ENCODE assay signal across 24 cellular contexts in the genomic region with DNA sequence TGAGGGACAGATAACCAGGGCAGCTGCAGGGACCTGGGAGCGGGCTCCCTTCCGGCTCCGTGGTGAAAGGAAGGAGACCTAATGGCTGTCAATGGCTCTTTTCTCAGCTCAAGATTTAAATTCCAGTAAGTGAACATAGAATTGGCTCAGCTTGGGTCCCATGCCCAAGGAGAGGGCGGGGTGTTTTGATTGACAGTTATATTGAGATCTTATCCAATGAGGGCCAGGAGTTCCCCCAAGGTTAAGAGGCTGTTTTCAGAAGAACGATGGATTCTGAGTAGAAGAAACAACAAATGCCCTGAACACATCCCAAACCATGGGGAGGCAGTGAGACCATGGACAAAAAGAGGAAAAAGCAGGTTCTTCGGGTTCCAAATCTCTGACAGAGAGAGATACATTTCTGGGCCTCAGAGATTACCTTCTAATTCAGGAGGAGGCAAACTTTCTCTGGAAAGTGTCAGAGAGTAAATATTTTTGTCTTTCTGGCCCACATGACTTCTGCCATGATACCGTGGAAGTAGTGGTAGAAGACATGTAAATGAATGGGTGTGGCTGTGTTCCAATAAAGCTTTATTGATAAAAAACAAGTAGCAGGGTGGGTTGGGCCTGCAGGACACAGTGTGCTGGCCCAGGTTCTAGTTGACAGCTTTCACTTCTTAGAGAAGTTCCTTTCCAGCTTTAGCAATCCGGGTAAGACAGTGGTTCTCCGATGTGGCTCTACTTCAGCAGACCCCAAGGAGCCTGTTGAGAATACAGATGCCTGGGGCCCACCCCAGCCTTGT.
"Had no signal": no experiment of that assay in that cellular context is flagged by ENCODE, and none has a peak within 500 bp of the region (broad histone marks: within the 10 kb centered on the region; RNA-seq: fewer than 3 reads in every experiment).

No MANE protein-coding gene starts in this region.

- H3K4me3 ChIP-seq: esophagus muscularis mucosa, left ventricle myocardium inferior, lung, psoas muscle, spleen, tibial artery, upper lobe of right lung, vagina had no signal

- H3K27me3 ChIP-seq: esophagus muscularis mucosa, spleen, tibial artery, upper lobe of right lung, vagina had no signal

- H3K27ac Mint-ChIP-seq: naive B cell; stimulated activated memory B cell treated with anti-CD40 and anti-IgM and Interleukin-4, amounts not matched to agents 10 μg/mL and 1 μg/mL and 100 μg/mL, for 72 hours; stimulated activated naive CD8-positive, alpha-beta T cell treated with anti-CD3 and anti-CD28 coated beads, Interleukin-15, Interleukin-2, amounts not matched to agents 100 ng/mL and 50 ng/mL, for 24 hours had no signal

- ATAC-seq: psoas muscle; sciatic nerve; stimulated activated memory B cell treated with anti-CD40 and anti-IgM and Interleukin-4, amounts not matched to agents 10 μg/mL and 1 μg/mL and 100 μg/mL, for 72 hours; upper lobe of right lung had no signal

- H3K36me3 ChIP-seq: esophagus muscularis mucosa, left ventricle myocardium inferior, spleen, tibial artery, upper lobe of right lung, vagina had no signal

- H3K9me3 Mint-ChIP-seq: immature natural killer cell; naive B cell; neural crest cell; stimulated activated memory B cell treated with anti-CD40 and anti-IgM and Interleukin-4, amounts not matched to agents 10 μg/mL and 1 μg/mL and 100 μg/mL, for 72 hours; stimulated activated naive CD8-positive, alpha-beta T cell treated with anti-CD3 and anti-CD28 coated beads, Interleukin-15, Interleukin-2, amounts not matched to agents 100 ng/mL and 50 ng/mL, for 24 hours had no signal

- H3K4me1 ChIP-seq: psoas muscle had no signal

- FAIRE-seq: endometrium, keratinocyte had no signal

- H3K4me3 Mint-ChIP-seq: immature natural killer cell; naive B cell; neural crest cell; stimulated activated memory B cell treated with anti-CD40 and anti-IgM and Interleukin-4, amounts not matched to agents 10 μg/mL and 1 μg/mL and 100 μg/mL, for 72 hours; stimulated activated naive CD8-positive, alpha-beta T cell treated with anti-CD3 and anti-CD28 coated beads, Interleukin-15, Interleukin-2, amounts not matched to agents 100 ng/mL and 50 ng/mL, for 24 hours had no signal

- DNase-seq: effector memory CD4-positive, alpha-beta T cell; immature natural killer cell; left ventricle myocardium inferior; mesendoderm; naive B cell; occipital lobe; psoas muscle; retina; spleen; stimulated activated CD4-positive, alpha-beta T cell treated with anti-CD3 and anti-CD28 coated beads, Interleukin-15, amount 100 ng/mL, for 24 hours; stimulated activated CD4-positive, alpha-beta T cell treated with anti-CD3 and anti-CD28 coated beads, Interleukin-1b, Interleukin-23, amount 100 ng/mL, for 48 hours; stimulated activated CD4-positive, alpha-beta T cell treated with anti-CD3 and anti-CD28 coated beads, Interleukin-4, amount 100 ng/mL, for 24 hours; tibial artery; upper lobe of right lung had no signal

- H3K36me3 Mint-ChIP-seq: immature natural killer cell; naive B cell; stimulated activated memory B cell treated with anti-CD40 and anti-IgM and Interleukin-4, amounts not matched to agents 10 μg/mL and 1 μg/mL and 100 μg/mL, for 72 hours had no signal

- H3K9me3 ChIP-seq: esophagus muscularis mucosa, left ventricle myocardium inferior, psoas muscle, spleen, tibial artery, upper lobe of right lung, vagina had no signal

- H3K27ac ChIP-seq: epithelial cell of prostate, esophagus muscularis mucosa, left ventricle myocardium inferior, psoas muscle, spleen, tibial artery, upper lobe of right lung, vagina had no signal
